Comparison of ENCODE assay signal across 22 cellular contexts in the genomic region with DNA sequence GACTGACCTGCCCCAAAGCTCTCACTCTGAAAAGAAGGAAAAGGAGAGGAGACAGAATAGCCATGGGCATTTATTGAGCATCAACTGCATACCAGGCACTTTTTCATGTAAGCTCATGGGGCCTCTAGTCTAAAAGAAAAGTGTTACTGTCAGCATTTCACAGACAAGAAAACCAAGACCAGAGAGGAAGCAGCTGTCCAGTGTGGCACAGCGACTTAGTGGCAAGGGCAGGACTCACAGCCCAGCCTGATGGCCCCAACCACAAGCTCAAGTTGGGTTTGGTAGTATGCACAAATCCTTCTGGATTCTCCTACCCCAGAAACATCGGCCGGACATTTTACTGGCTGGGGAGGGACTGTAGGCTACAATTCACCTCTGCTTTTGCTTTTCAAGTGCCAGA. TPM values are rescaled to one million over a fixed set of nuclear protein-coding genes. Genes with fewer than 3 reads are reported as not detected.
"Had no signal": no experiment of that assay in that cellular context is flagged by ENCODE, and none has a peak within 500 bp of the region (broad histone marks: within the 10 kb centered on the region; RNA-seq: fewer than 3 reads in every experiment).

No MANE protein-coding gene starts in this region.

- H3K36me3 ChIP-seq: uterus had no signal

- H3K27ac ChIP-seq: epithelial cell of prostate, uterus had no signal

- H3K27me3 ChIP-seq: uterus had no signal

- H3K4me1 ChIP-seq: uterus had no signal

- ATAC-seq: activated T-cell treated with anti-CD3 and anti-CD28 coated beads, Interleukin-2, amount 50 U/mL, for 4 hours; effector memory CD8-positive, alpha-beta T cell; sciatic nerve; WTC11 had no signal

- H3K4me3 ChIP-seq: uterus had no signal

- H3K9me3 ChIP-seq: uterus had no signal

- DNase-seq: activated CD4-positive, alpha-beta memory T cell treated with anti-CD3 and anti-CD28 coated beads, Interleukin-2, amount 10 ng/mL, durations not matched to agents 7 days and 5 days; activated CD4-positive, alpha-beta T cell treated with anti-CD3 and anti-CD28 coated beads for 4 hours; activated effector memory CD4-positive, alpha-beta T cell treated with Interleukin-2 at 50 U/mL for 16 hours; activated naive CD4-positive, alpha-beta T cell treated with anti-CD3 and anti-CD28 coated beads, Interleukin-2, amount 50 U/mL, for 16 hours; activated T-cell treated with anti-CD3 and anti-CD28 coated beads, Interleukin-2, amount 50 U/mL, for 4 hours; dermis blood vessel endothelial cell; effector memory CD8-positive, alpha-beta T cell; hypothalamus; stimulated activated CD4-positive, alpha-beta T cell treated with anti-CD3 and anti-CD28 coated beads, Interleukin-1b, Interleukin-23, amount 100 ng/mL, for 48 hours; uterus had no signal

RNA-seq across cellular contexts. Expression of gene EFCC1, which starts 5.8 kb away (rescaled TPM):
- total RNA-seq: activated CD4-positive, alpha-beta memory T cell treated with anti-CD3 and anti-CD28 coated beads, Interleukin-2, amount 10 ng/mL, durations not matched to agents 7 days and 5 days; astrocyte; kidney epithelial cell; osteocyte had no signal
- polyA plus RNA-seq: neural cell had no signal

RNA-seq across cellular contexts. Expression of gene CFAP92, which starts 13.0 kb away (rescaled TPM):
- total RNA-seq: osteocyte had no signal

RNA-seq across cellular contexts. Expression of gene GP9, which starts 53.7 kb away (rescaled TPM):
- total RNA-seq: activated CD4-positive, alpha-beta memory T cell treated with anti-CD3 and anti-CD28 coated beads, Interleukin-2, amount 10 ng/mL, durations not matched to agents 7 days and 5 days; activated T-cell treated with anti-CD3 and anti-CD28 coated beads, Interleukin-2, amount 50 U/mL, for 4 hours; astrocyte; bronchial epithelial cell; cerebellum; dermis blood vessel endothelial cell; glomerular endothelial cell; kidney epithelial cell; lower leg skin; osteocyte; pulmonary artery endothelial cell; WTC11 had no signal
- polyA plus RNA-seq: neural cell had no signal
